In genomic region chr5:54517174-54517511, GRCh38 we compare ENCODE assay signal across 8 cellular contexts. TPM values are rescaled to one million over a fixed set of nuclear protein-coding genes. Genes with fewer than 3 reads are reported as not detected.
A peak's percentile ranks its signal among the peaks of the same experiment; 100 is the strongest.
DNase-seq lines count a peak whose midpoint lies in the region; ATAC-seq and TF ChIP-seq lines count a peak whose summit lies in the region.

No MANE protein-coding gene starts in this region.

- H3K27ac Mint-ChIP-seq in activated CD4-positive, alpha-beta T cell treated with anti-CD3 and anti-CD28 coated beads for 36 hours, result no peak overlapping the region

- no peaks in the 10 kb centered on the region for H3K27me3 ChIP-seq in Panc1 (ENCODE audit: control insufficient read depth, insufficient read depth, low read length)

- no peaks in the 10 kb centered on the region for H3K9me3 ChIP-seq in Panc1 (ENCODE audit: control insufficient read depth, insufficient read depth, low read depth, low read length)

- H3K4me3 Mint-ChIP-seq in activated CD4-positive, alpha-beta T cell treated with anti-CD3 and anti-CD28 coated beads for 36 hours, result peak overlapping the region; percentile 71

- no peaks in the 10 kb centered on the region for H3K9me3 Mint-ChIP-seq in activated CD4-positive, alpha-beta T cell treated with anti-CD3 and anti-CD28 coated beads for 36 hours (ENCODE audit: low read depth)

- intact Hi-C loops in activated CD4-positive, alpha-beta T cell treated with anti-CD3 and anti-CD28 coated beads for 36 hours (cut with DNase I, micrococcal nuclease), result loop anchor here (1.0 to 10.0 kb wide), 11 partner anchors 128 to 630 kb away; partner anchors contain the start of gene ARL15 (in 1 of the 2)
- intact Hi-C loops in Panc1 (cut with micrococcal nuclease; ENCODE audit: unreplicated experiment), result loop anchor here (1.0 to 5.0 kb wide), 3 partner anchors 328 to 640 kb away; no protein-coding TSS in a partner anchor

- CTCF ChIA-PET in activated CD4-positive, alpha-beta T cell treated with anti-CD3 and anti-CD28 coated beads for 36 hours (lab: Charles Lee), result interaction anchor here (0.5 to 4.7 kb wide), 30 partner anchors 9 to 658 kb away, joined by 3 to 57 read pairs (median 4); partner anchors contain the start of gene GPX8
- CTCF ChIA-PET in Panc1 (lab: Charles Lee), result interaction anchor here (0.9 to 2.7 kb wide), 4 partner anchors 328 to 643 kb away, joined by 7 to 25 read pairs (median 11); partner anchors contain the start of gene GPX8

- no peak for DNase-seq in activated CD4-positive, alpha-beta T cell treated with anti-CD3 and anti-CD28 coated beads for 36 hours
- no peak for DNase-seq in activated CD4-positive, alpha-beta T cell treated with anti-CD3 and anti-CD28 coated beads, Interleukin-2, amount 50 U/mL, for 1 hour
- DNase-seq in Panc1 (ENCODE audit: low read depth, low spot score) (peak; percentile 12), fibroblast of pulmonary artery (ENCODE audit: low read depth) (no peak), skeletal muscle cell (ENCODE audit: low read depth) (no peak), GM19238 (ENCODE audit: insufficient read length, low spot score) (no peak), GM03348 (ENCODE audit: low spot score) (no peak)

- in situ Hi-C loops in Panc1 (cut with HindIII; ENCODE audit: low pct_unique_long_range_greater_than_20kb, low sequenced_read_pairs), result no loop called here

- H3K36me3 Mint-ChIP-seq in activated CD4-positive, alpha-beta T cell treated with anti-CD3 and anti-CD28 coated beads for 36 hours (ENCODE audit: low read depth), result no peaks in the 10 kb centered on the region

- TF ChIP-seq CTCF in Panc1 (IDR thresholded peaks at IDR 0.05) (no peak), fibroblast of pulmonary artery (IDR thresholded peaks at IDR 0.05; ENCODE audit: low read length, missing control alignments) (no peak)

- H3K4me1 Mint-ChIP-seq in activated CD4-positive, alpha-beta T cell treated with anti-CD3 and anti-CD28 coated beads for 36 hours, result peaks cover 39% of the 10 kb centered on the region

- no peaks in the 10 kb centered on the region for H3K36me3 ChIP-seq in Panc1 (ENCODE audit: control insufficient read depth, insufficient read depth, low read length)

- peak overlapping the region; percentile 47 to 72 for H3K4me3 ChIP-seq in Panc1 (ENCODE audit: low read depth in 2 of 2, low read length in 2 of 2)
- H3K4me3 ChIP-seq in fibroblast of pulmonary artery (replicated peaks; ENCODE audit: low read depth, low read length), result peak overlapping the region; percentile 30
- peak overlapping the region; percentile 14 for H3K4me3 ChIP-seq in skeletal muscle cell (ENCODE audit: low read depth, low read length)

- no peak overlapping the region for H3K27ac ChIP-seq in Panc1 (ENCODE audit: low read length)

- peaks cover 21% of the 10 kb centered on the region for H3K4me1 ChIP-seq in Panc1 (ENCODE audit: control insufficient read depth, insufficient read depth, low read length)

- no peak for ATAC-seq in activated CD4-positive, alpha-beta T cell treated with anti-CD3 and anti-CD28 coated beads for 36 hours
- peak; percentile 52 for ATAC-seq in Panc1
- no peak for ATAC-seq in activated CD4-positive, CD25-positive, alpha-beta regulatory T cell treated with anti-CD3 and anti-CD28 coated beads, Interleukin-2, amount 50 U/mL, for 24 hours

- POLR2A ChIA-PET in activated CD4-positive, alpha-beta T cell treated with anti-CD3 and anti-CD28 coated beads for 36 hours (lab: Charles Lee), result interaction anchor here (1.9 kb wide), 1 partner anchor 350 kb away, joined by 10 read pairs; no protein-coding TSS in a partner anchor
- POLR2A ChIA-PET in Panc1 (lab: Charles Lee), result no interaction called here

- H3K27me3 Mint-ChIP-seq in activated CD4-positive, alpha-beta T cell treated with anti-CD3 and anti-CD28 coated beads for 36 hours, result no peaks in the 10 kb centered on the region

- no TSS peak for BruUV-seq in Panc1 (replicated peaks; lab: Mats Ljungman, UMichigan)

RNA-seq across cellular contexts. Expression of gene SNX18, which starts 0.4 kb away (rescaled TPM):
- total RNA-seq in activated CD4-positive, alpha-beta T cell treated with anti-CD3 and anti-CD28 coated beads for 36 hours, result 1 to 10 TPM; 4.6 to 4.7 TPM
- total RNA-seq in Panc1 (2021; ENCODE audit: unreplicated experiment), result 14.4 TPM
- 13.9 TPM for polyA plus RNA-seq in Panc1 (2012; ENCODE audit: insufficient read length)
